Comparison of ENCODE assay signal across 9 cellular contexts in the genomic region with DNA sequence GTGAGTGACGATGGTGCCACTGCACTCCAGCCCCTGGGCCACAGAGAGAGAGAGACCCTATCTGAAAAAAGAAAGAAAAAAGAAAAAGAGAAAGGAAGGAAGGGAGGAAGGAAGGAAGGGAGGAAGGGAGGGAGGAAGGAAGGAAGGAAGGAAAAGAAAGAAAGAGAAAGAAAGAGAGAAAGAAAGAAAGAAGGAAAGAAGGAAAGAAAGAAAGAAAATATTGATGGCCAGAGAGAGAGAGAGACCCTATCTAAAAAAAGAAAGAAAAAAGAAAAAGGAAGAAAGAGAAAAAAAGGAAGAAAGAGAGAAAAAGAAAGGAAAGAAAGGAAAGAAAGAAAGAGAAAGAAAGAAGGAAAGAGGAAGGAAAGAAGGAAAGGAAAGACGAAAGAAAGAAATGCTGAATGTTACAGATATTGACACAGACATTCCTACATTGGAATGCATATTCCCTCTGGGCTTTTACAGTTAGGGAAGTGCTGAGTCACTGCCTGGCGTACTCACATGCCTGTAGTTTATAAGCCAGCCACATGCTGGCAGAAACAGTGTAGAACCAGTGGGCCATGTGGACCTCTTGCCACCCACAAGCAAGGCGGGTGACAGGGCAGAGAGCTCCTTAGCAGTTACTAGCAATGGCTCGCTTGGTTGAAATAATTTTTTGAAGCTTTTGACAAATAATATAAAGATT. TPM values are rescaled to one million over a fixed set of nuclear protein-coding genes. Genes with fewer than 3 reads are reported as not detected.
A peak's percentile ranks its signal among the peaks of the same experiment; 100 is the strongest.
DNase-seq lines count a peak whose midpoint lies in the region; ATAC-seq and TF ChIP-seq lines count a peak whose summit lies in the region.
"Had no signal": no experiment of that assay in that cellular context is flagged by ENCODE, and none has a peak within 500 bp of the region (broad histone marks: within the 10 kb centered on the region; RNA-seq: fewer than 3 reads in every experiment).

No MANE protein-coding gene starts in this region.

- H3K9me3 ChIP-seq in SJCRH30 (replicated peaks) (peaks cover 10% of the 10 kb centered on the region), MM.1S (replicated peaks; ENCODE audit: insufficient read depth, low read length) (no peaks in the 10 kb centered on the region)

- no peak for TF ChIP-seq CTCF in MM.1S (IDR thresholded peaks at IDR 0.05; ENCODE audit: low read length)

- ATAC-seq in sciatic nerve (peak; percentile 90), HG03521 (IDR thresholded peaks at IDR 0.05; ENCODE audit: unreplicated experiment) (no peak), HG03196 (IDR thresholded peaks at IDR 0.05; ENCODE audit: unreplicated experiment) (no peak), HG02763 (IDR thresholded peaks at IDR 0.05; ENCODE audit: unreplicated experiment) (no peak)

- no peak overlapping the region for H3K9ac ChIP-seq in MM.1S (ENCODE audit: low read length)

- H4K20me1 ChIP-seq in MM.1S (ENCODE audit: insufficient read depth, low read length): no peaks in the 10 kb centered on the region

- intact Hi-C loops in sciatic nerve (cut with DNase I): no loop called here

- H3K4me3 ChIP-seq in SJCRH30: no peak overlapping the region
- no peak overlapping the region for H3K4me3 ChIP-seq in MM.1S (ENCODE audit: low read length)

- H3K36me3 ChIP-seq in SJCRH30 (no peaks in the 10 kb centered on the region), MM.1S (replicated peaks; ENCODE audit: insufficient read depth, low read length) (no peaks in the 10 kb centered on the region)

- no peak overlapping the region for H3K4me2 ChIP-seq in MM.1S (ENCODE audit: low read depth, low read length)

- H3K27ac ChIP-seq in SJCRH30: peak overlapping the region; percentile 59
- no peak overlapping the region for H3K27ac ChIP-seq in MM.1S (ENCODE audit: low read length)

- H3K4me1 ChIP-seq in SJCRH30: peaks cover 16% of the 10 kb centered on the region
- no peaks in the 10 kb centered on the region for H3K4me1 ChIP-seq in MM.1S (ENCODE audit: low read length)

- no peaks in the 10 kb centered on the region for H3K9me2 ChIP-seq in MM.1S (replicated peaks; ENCODE audit: insufficient read depth, low read length)

- H2AFZ ChIP-seq in MM.1S (ENCODE audit: low read length): no peak overlapping the region

- H3K27me3 ChIP-seq in SJCRH30 (no peaks in the 10 kb centered on the region), MM.1S (replicated peaks; ENCODE audit: insufficient read depth, low read length) (no peaks in the 10 kb centered on the region)

- DNase-seq in GM04504 (ENCODE audit: low read depth): peak; percentile 83
- peak; percentile 81 to 85 for DNase-seq in SJCRH30
- DNase-seq in fibroblast of the conjunctiva (ENCODE audit: low read depth): peak; percentile 88
- peak; percentile 66 for DNase-seq in sciatic nerve (ENCODE audit: low spot score)
- DNase-seq in MM.1S: no peak
- DNase-seq: naive B cell had no signal

- no peaks in the 10 kb centered on the region for H3F3A ChIP-seq in MM.1S (ENCODE audit: insufficient read depth, low read length)

- H3K79me2 ChIP-seq in MM.1S (ENCODE audit: low read length): no peaks in the 10 kb centered on the region

RNA-seq across cellular contexts. Expression of gene SLC46A3, which starts 34.6 kb away (rescaled TPM):
- total RNA-seq in SJCRH30 (2014; rRNA removed; shearing (Covaris generic)): 11.7 and 15.4 TPM in 2 replicates
- 10.1 TPM for total RNA-seq in sciatic nerve
